ENCODE assay signal across 15 cellular contexts in genomic region chr1:19071674-19072281, GRCh38.
"Had no signal": no experiment of that assay in that cellular context is flagged by ENCODE, and none has a peak within 500 bp of the region (broad histone marks: within the 10 kb centered on the region; RNA-seq: fewer than 3 reads in every experiment).

No MANE protein-coding gene starts in this region.

- H3K4me3 Mint-ChIP-seq: activated CD4-positive, alpha-beta memory T cell treated with anti-CD3 and anti-CD28 coated beads for 36 hours; activated T-cell treated with anti-CD3 and anti-CD28 coated beads, Interleukin-2, amount 50 U/mL, for 4 hours; stimulated activated memory B cell treated with anti-CD40 and anti-IgM and Interleukin-4, amounts not matched to agents 10 μg/mL and 1 μg/mL and 100 μg/mL, for 72 hours had no signal

- DNase-seq: activated CD4-positive, alpha-beta memory T cell treated with anti-CD3 and anti-CD28 coated beads for 36 hours; activated effector memory CD4-positive, alpha-beta T cell treated with anti-CD3 and anti-CD28 coated beads, Interleukin-2, amount 50 U/mL, for 16 hours; activated T-cell treated with anti-CD3 and anti-CD28 coated beads, Interleukin-2, amount 50 U/mL, for 4 hours; foreskin melanocyte; heart left ventricle; mesenchymal stem cell; T-helper 9 cell had no signal

- H3K9me3 Mint-ChIP-seq: activated CD4-positive, alpha-beta memory T cell treated with anti-CD3 and anti-CD28 coated beads for 36 hours; activated T-cell treated with anti-CD3 and anti-CD28 coated beads, Interleukin-2, amount 50 U/mL, for 4 hours; stimulated activated memory B cell treated with anti-CD40 and anti-IgM and Interleukin-4, amounts not matched to agents 10 μg/mL and 1 μg/mL and 100 μg/mL, for 72 hours; type B pancreatic cell had no signal

- H3K9ac ChIP-seq: parathyroid adenoma had no signal

- FAIRE-seq: bronchial epithelial cell, endothelial cell of umbilical vein had no signal

- H3K27ac ChIP-seq: heart left ventricle, parathyroid adenoma had no signal

- H3K79me2 ChIP-seq: parathyroid adenoma had no signal

- H3K4me1 Mint-ChIP-seq: stimulated activated memory B cell treated with anti-CD40 and anti-IgM and Interleukin-4, amounts not matched to agents 10 μg/mL and 1 μg/mL and 100 μg/mL, for 72 hours had no signal

- H3K4me3 ChIP-seq: heart left ventricle, smooth muscle cell had no signal

- H3K4me1 ChIP-seq: parathyroid adenoma had no signal

- H2AFZ ChIP-seq: parathyroid adenoma had no signal

- H3K4me2 ChIP-seq: smooth muscle cell had no signal

- H3K9me3 ChIP-seq: heart left ventricle had no signal

- H3K27me3 Mint-ChIP-seq: activated CD4-positive, alpha-beta memory T cell treated with anti-CD3 and anti-CD28 coated beads for 36 hours; stimulated activated memory B cell treated with anti-CD40 and anti-IgM and Interleukin-4, amounts not matched to agents 10 μg/mL and 1 μg/mL and 100 μg/mL, for 72 hours; type B pancreatic cell had no signal

- ATAC-seq: activated T-cell treated with anti-CD3 and anti-CD28 coated beads, Interleukin-2, amount 50 U/mL, for 4 hours; heart left ventricle; left lobe of liver; right cardiac atrium; stimulated activated memory B cell treated with anti-CD40 and anti-IgM and Interleukin-4, amounts not matched to agents 10 μg/mL and 1 μg/mL and 100 μg/mL, for 72 hours had no signal

- H3K27ac Mint-ChIP-seq: stimulated activated memory B cell treated with anti-CD40 and anti-IgM and Interleukin-4, amounts not matched to agents 10 μg/mL and 1 μg/mL and 100 μg/mL, for 72 hours; type B pancreatic cell had no signal
